ENCODE assay signal across 17 cellular contexts in the genomic region with DNA sequence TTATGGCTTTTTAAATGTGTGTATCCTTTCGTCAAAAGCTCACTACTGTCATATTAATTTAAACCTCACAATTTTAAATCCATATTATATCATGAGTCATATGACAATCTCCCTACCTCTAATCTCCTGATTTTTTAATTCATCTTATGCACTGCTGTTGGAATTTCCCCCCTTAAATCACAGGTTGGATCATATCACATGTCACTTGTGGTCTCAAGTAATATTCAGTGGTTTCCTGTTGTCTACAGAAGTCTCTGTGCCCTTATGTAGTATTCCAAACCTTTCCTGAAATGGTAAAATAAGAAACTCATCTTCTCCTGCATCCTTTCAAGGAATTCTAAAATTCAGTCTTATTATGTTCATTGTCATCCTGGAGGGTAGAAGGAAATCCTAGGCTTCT.
"Had no signal": no experiment of that assay in that cellular context is flagged by ENCODE, and none has a peak within 500 bp of the region (broad histone marks: within the 10 kb centered on the region; RNA-seq: fewer than 3 reads in every experiment).

No MANE protein-coding gene starts in this region.

- H3K27ac Mint-ChIP-seq: activated T-cell treated with anti-CD3 and anti-CD28 coated beads, Interleukin-2, amount 50 U/mL, for 72 hours; nephron progenitor cell; stimulated activated effector memory CD8-positive, alpha-beta T cell treated with anti-CD3 and anti-CD28 coated beads, Interleukin-12 subunit alpha, Interleukin-12 subunit beta, amount 100 ng/mL, for 72 hours had no signal

- H3K36me3 Mint-ChIP-seq: stimulated activated effector memory CD8-positive, alpha-beta T cell treated with anti-CD3 and anti-CD28 coated beads, Interleukin-12 subunit alpha, Interleukin-12 subunit beta, amount 100 ng/mL, for 72 hours had no signal

- H3K9me3 ChIP-seq: lower lobe of right lung, thoracic aorta had no signal

- H3K4me1 ChIP-seq: ascending aorta, esophagus squamous epithelium, lower lobe of right lung had no signal

- H3K4me3 ChIP-seq: ascending aorta, esophagus squamous epithelium, lower lobe of right lung, thoracic aorta had no signal

- H3K36me3 ChIP-seq: ascending aorta, esophagus squamous epithelium, lower lobe of right lung, thoracic aorta had no signal

- H3K27me3 ChIP-seq: ascending aorta, esophagus squamous epithelium had no signal

- H3K27ac ChIP-seq: ascending aorta, esophagus squamous epithelium, lower lobe of right lung, thoracic aorta had no signal

- H3K4me3 Mint-ChIP-seq: activated T-cell treated with anti-CD3 and anti-CD28 coated beads, Interleukin-2, amount 50 U/mL, for 72 hours; nephron progenitor cell; stimulated activated effector memory CD8-positive, alpha-beta T cell treated with anti-CD3 and anti-CD28 coated beads, Interleukin-12 subunit alpha, Interleukin-12 subunit beta, amount 100 ng/mL, for 72 hours had no signal

- ATAC-seq: activated CD4-positive, CD25-positive, alpha-beta regulatory T cell treated with anti-CD3 and anti-CD28 coated beads, Interleukin-2, amount 50 U/mL, for 24 hours; activated T-cell treated with anti-CD3 and anti-CD28 coated beads, Interleukin-2, amount 50 U/mL, for 72 hours; lower lobe of right lung; sciatic nerve; stimulated activated effector memory CD8-positive, alpha-beta T cell treated with anti-CD3 and anti-CD28 coated beads, Interleukin-12 subunit alpha, Interleukin-12 subunit beta, amount 100 ng/mL, for 72 hours had no signal

- DNase-seq: activated CD8-positive, alpha-beta memory T cell treated with anti-CD3 and anti-CD28 coated beads for 24 hours; activated effector memory CD4-positive, alpha-beta T cell treated with anti-CD3 and anti-CD28 coated beads, Interleukin-2, amount 50 U/mL, for 16 hours; activated naive CD4-positive, alpha-beta T cell treated with anti-CD3 and anti-CD28 coated beads, Interleukin-2, amount 50 U/mL, for 16 hours; activated T-cell treated with anti-CD3 and anti-CD28 coated beads, Interleukin-2, amount 50 U/mL, for 72 hours; dermis blood vessel endothelial cell; effector memory CD4-positive, alpha-beta T cell; esophagus squamous epithelium; hypothalamus; lower lobe of right lung; nephron progenitor cell; nucleus accumbens; stimulated activated CD4-positive, alpha-beta T cell treated with anti-CD3 and anti-CD28 coated beads, Interleukin-4, amount 100 ng/mL, for 24 hours had no signal
